ENCODE assay signal across 8 cellular contexts in the genomic region with DNA sequence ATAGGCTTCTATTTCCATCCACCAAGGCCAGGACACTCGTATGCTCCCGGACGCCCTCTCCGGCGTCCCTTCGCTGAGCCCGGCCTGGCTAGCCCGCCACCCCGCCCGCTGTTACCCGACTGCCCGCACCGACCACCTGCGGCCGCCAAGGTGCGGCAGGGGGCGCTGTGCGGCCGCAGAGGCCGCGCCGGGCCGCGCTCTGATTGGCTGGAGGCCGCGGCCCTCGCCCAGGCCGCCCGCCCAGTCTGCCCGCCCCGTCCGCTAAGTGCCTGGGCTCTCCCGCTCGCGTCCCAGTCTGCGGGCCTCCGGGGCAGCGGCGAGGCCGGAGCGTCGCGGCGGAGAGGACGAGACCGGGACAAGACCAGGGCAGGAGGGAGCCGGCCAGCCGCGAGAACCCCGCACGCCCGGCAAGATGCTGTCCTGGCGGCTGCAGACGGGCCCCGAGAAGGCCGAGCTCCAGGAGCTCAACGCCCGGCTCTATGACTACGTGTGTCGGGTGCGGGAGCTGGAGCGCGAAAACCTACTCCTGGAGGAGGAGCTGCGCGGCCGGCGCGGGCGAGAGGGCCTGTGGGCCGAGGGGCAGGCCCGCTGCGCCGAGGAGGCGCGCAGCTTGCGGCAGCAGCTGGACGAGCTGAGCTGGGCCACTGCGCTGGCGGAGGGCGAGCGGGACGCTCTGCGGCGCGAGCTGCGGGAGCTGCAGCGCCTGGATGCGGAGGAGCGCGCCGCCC. TPM values are rescaled to one million over a fixed set of nuclear protein-coding genes. Genes with fewer than 3 reads are reported as not detected.
DNase-seq lines count a peak whose midpoint lies in the region; ATAC-seq, FAIRE-seq and TF ChIP-seq lines count a peak whose summit lies in the region.

A gene with protein sequence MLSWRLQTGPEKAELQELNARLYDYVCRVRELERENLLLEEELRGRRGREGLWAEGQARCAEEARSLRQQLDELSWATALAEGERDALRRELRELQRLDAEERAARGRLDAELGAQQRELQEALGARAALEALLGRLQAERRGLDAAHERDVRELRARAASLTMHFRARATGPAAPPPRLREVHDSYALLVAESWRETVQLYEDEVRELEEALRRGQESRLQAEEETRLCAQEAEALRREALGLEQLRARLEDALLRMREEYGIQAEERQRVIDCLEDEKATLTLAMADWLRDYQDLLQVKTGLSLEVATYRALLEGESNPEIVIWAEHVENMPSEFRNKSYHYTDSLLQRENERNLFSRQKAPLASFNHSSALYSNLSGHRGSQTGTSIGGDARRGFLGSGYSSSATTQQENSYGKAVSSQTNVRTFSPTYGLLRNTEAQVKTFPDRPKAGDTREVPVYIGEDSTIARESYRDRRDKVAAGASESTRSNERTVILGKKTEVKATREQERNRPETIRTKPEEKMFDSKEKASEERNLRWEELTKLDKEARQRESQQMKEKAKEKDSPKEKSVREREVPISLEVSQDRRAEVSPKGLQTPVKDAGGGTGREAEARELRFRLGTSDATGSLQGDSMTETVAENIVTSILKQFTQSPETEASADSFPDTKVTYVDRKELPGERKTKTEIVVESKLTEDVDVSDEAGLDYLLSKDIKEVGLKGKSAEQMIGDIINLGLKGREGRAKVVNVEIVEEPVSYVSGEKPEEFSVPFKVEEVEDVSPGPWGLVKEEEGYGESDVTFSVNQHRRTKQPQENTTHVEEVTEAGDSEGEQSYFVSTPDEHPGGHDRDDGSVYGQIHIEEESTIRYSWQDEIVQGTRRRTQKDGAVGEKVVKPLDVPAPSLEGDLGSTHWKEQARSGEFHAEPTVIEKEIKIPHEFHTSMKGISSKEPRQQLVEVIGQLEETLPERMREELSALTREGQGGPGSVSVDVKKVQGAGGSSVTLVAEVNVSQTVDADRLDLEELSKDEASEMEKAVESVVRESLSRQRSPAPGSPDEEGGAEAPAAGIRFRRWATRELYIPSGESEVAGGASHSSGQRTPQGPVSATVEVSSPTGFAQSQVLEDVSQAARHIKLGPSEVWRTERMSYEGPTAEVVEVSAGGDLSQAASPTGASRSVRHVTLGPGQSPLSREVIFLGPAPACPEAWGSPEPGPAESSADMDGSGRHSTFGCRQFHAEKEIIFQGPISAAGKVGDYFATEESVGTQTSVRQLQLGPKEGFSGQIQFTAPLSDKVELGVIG (N-terminal part only) (plus strand): TSS at position 293 of the 728 bp plus-strand sequence. CDS start 120 bp downstream, at position 413.

- peaks cover 8 to 22% (median 15%) of the 10 kb centered on the region in 3 donors for H3K27me3 Mint-ChIP-seq in immature natural killer cell (ENCODE audit: low read depth in 3 of 3)

- peak; percentile 61 for ATAC-seq in GM21526 (IDR thresholded peaks at IDR 0.05; ENCODE audit: low FRiP score, unreplicated experiment)

- no peaks in the 10 kb centered on the region for H3K9me3 ChIP-seq in HUES6 (ENCODE audit: control insufficient read depth, insufficient read depth, low read depth, low read length)

- H3K36me3 ChIP-seq in HUES6 (ENCODE audit: control insufficient read depth, insufficient read depth, low read length) = no peaks in the 10 kb centered on the region
- no peaks in the 10 kb centered on the region for H3K36me3 ChIP-seq in bronchial epithelial cell (ENCODE audit: control insufficient read depth, insufficient read depth, low read length)

- H3K4me3 ChIP-seq in HUES6 (ENCODE audit: low read depth, low read length) (peak within 1 kb of the TSS; percentile 53), bronchial epithelial cell (ENCODE audit: low read depth, low read length) (peak within 1 kb of the TSS; percentile 32), skeletal muscle cell (ENCODE audit: low read depth, low read length) (peak within 1 kb of the TSS; percentile 53)

- H3K4me3 Mint-ChIP-seq in immature natural killer cell = peak within 1 kb of the TSS in 4 of 5 donors; percentile 41 to 67 (median 50)

- H3K4me1 Mint-ChIP-seq in immature natural killer cell = peaks cover 11 to 12% of the 10 kb centered on the region in 2 donors

- H3K27ac Mint-ChIP-seq in immature natural killer cell = no peak within 1 kb of the TSS

- H3K27ac ChIP-seq in HUES6 (ENCODE audit: low read depth, low read length) = no peak within 1 kb of the TSS

- peak within 1 kb of the TSS; percentile 64 for H3K9ac ChIP-seq in HUES6 (ENCODE audit: low read length)

- FAIRE-seq in bronchial epithelial cell (lab: Jason Lieb, UNC) = no peak

- peak; percentile 72 for DNase-seq in ELR (ENCODE audit: low read depth)
- DNase-seq in RPMI8226 = peak; percentile 93
- DNase-seq in bronchial epithelial cell (ENCODE audit: low read depth) = peak; percentile 25
- DNase-seq in immature natural killer cell = peak; percentile 18 to 33 (median 23)
- no peak for DNase-seq in skeletal muscle cell (ENCODE audit: low read depth)
- no peak for DNase-seq in RKO (ENCODE audit: low spot score)

- no peaks in the 10 kb centered on the region for H3K9me3 Mint-ChIP-seq in immature natural killer cell

- H3K27me3 ChIP-seq in HUES6 (ENCODE audit: control insufficient read depth, insufficient read depth, low read length) = peaks cover 62% of the 10 kb centered on the region
- peaks cover 2% of the 10 kb centered on the region for H3K27me3 ChIP-seq in bronchial epithelial cell (ENCODE audit: control insufficient read depth, insufficient read depth, low read length)

- H3K4me1 ChIP-seq in HUES6 (ENCODE audit: control insufficient read depth, insufficient read depth, low read length) = no peaks in the 10 kb centered on the region

- TF ChIP-seq CTCF in bronchial epithelial cell (IDR thresholded peaks at IDR 0.05; ENCODE audit: insufficient read depth, low read length, severe bottlenecking) = peak; percentile 58

- no peaks in the 10 kb centered on the region for H3K36me3 Mint-ChIP-seq in immature natural killer cell

RNA-seq across cellular contexts. Expression of the gene that starts here (rescaled TPM):
- 0.26 and 0.38 TPM in 2 replicates for total RNA-seq in bronchial epithelial cell
- polyA plus RNA-seq in immature natural killer cell = not detected

Comparison
In these comparisons a context has a peak if more than half of its experiments do, and no peak if none do; other contexts are left out.
1. Peak in DNase-seq and H3K4me3 ChIP-seq in bronchial epithelial cell; RNA of the gene not detected or under 1 TPM.
2. Peak in DNase-seq in immature natural killer cell; RNA of the gene not detected or under 1 TPM.
3. DNase-seq: peak in ELR (single experiment) and RPMI8226 (single experiment); none in skeletal muscle cell (single experiment) and RKO (single experiment).
4. Peak in every context shown above with its lines, with median percentiles within 50 percentile points of each other: H3K4me3 ChIP-seq.